ENCODE assay signal across 1 cellular context in the genomic region with DNA sequence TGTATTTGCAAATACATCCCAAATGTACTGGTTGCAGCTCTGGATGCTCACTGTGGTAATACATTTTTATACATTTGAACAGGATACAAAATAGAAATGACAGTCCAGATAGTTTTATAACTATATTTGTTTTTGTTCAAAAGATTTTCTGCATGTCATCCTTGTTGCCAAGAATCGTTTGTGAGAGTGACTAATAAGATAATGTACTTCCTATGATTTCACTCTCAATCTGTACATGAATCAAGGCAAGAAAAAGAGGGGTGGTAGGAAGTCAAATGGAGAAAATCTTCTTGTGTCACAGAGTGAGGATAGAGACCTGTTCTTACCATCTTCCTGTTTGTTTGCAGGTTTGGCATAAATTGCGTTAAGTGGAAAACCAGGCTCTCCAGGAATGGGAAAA.
TF ChIP-seq lines count a peak whose summit lies in the region.

No MANE protein-coding gene starts in this region.

TF ChIP-seq in endothelial cell of umbilical vein, 7 proteins besides CTCF, POLR2A, EP300 and RAD21:
- TF ChIP-seq JUN (IDR thresholded peaks at IDR 0.05; ENCODE audit: borderline replicate concordance, insufficient read depth, insufficient read length, low read depth) (peak; percentile 7), POLR2AphosphoS5 (IDR thresholded peaks at IDR 0.05; ENCODE audit: insufficient read depth, low read depth, low read length) (no peak), EZH2 (IDR thresholded peaks at IDR 0.05; ENCODE audit: borderline replicate concordance, low read depth, low read length, severe bottlenecking) (no peak), GATA2 (IDR thresholded peaks at IDR 0.05; ENCODE audit: insufficient read depth, insufficient read length, low read depth, low read length) (peak; percentile 18), MYC (IDR thresholded peaks at IDR 0.05; ENCODE audit: low read depth, low read length) (no peak), FOS (IDR thresholded peaks at IDR 0.05; ENCODE audit: borderline replicate concordance, insufficient read depth, low read length) (peak; percentile 54)
- TF ChIP-seq, protein P1, sequence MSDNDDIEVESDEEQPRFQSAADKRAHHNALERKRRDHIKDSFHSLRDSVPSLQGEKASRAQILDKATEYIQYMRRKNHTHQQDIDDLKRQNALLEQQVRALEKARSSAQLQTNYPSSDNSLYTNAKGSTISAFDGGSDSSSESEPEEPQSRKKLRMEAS (IDR thresholded peaks at IDR 0.05; ENCODE audit: insufficient read depth, insufficient read length) = no peak
